ENCODE assay signal across 23 cellular contexts in genomic region chr17:13087802-13088201, GRCh38.
DNase-seq lines count a peak whose midpoint lies in the region; ATAC-seq and TF ChIP-seq lines count a peak whose summit lies in the region.
"Had no signal": no experiment of that assay in that cellular context is flagged by ENCODE, and none has a peak within 500 bp of the region (broad histone marks: within the 10 kb centered on the region; RNA-seq: fewer than 3 reads in every experiment).

No MANE protein-coding gene starts in this region.

- H3K27me3 ChIP-seq in PC-3 (ENCODE audit: low read length) (peaks cover 34% of the 10 kb centered on the region), body of pancreas (no peaks in the 10 kb centered on the region), aorta (ENCODE audit: control insufficient read depth in 1 of 2, insufficient read depth in 2 of 2, low read length in 1 of 2) (no peaks in the 10 kb centered on the region)
- H3K27me3 ChIP-seq: BE2C, BLaER1 had no signal

- no peaks in the 10 kb centered on the region for H3K79me2 ChIP-seq in PC-3 (ENCODE audit: low read length)

- no TSS peak for BruUV-seq in PC-3 (replicated peaks; lab: Mats Ljungman, UMichigan)

- H3K4me1 ChIP-seq in PC-3 (ENCODE audit: insufficient read depth, low read length), result peaks cover 18% of the 10 kb centered on the region; the same call in 1 of the 2 replicates
- H3K4me1 ChIP-seq in body of pancreas, result no peaks in the 10 kb centered on the region
- peaks cover 0 to 15% of the 10 kb centered on the region in 2 donors for H3K4me1 ChIP-seq in aorta (ENCODE audit: control insufficient read depth in 1 of 2, insufficient read depth in 2 of 2, low read length in 2 of 2)
- H3K4me1 ChIP-seq: BE2C had no signal

- 42 to 51% methylated on average over 3 of the region's 3 CpGs for WGBS in body of pancreas, 2 donors
- WGBS in aorta, 2 donors, result 18 to 47% methylated on average over 3 of the region's 3 CpGs

- H3K9me2 ChIP-seq in PC-3 (replicated peaks; ENCODE audit: low read length), result no peaks in the 10 kb centered on the region

- CTCF ChIA-PET in PC-3 (lab: Charles Lee), result no interaction called here

- no peak overlapping the region for H2AFZ ChIP-seq in PC-3 (ENCODE audit: low read length)

- peak overlapping the region; percentile 41; the same call in 1 of the 2 replicates for H3K9ac ChIP-seq in PC-3 (ENCODE audit: low read length)
- H3K9ac ChIP-seq: BLaER1 had no signal

- TF ChIP-seq POLR2A in body of pancreas (IDR thresholded peaks at IDR 0.05), result no peak

- H3K27ac ChIP-seq in PC-3 (ENCODE audit: low read length) (peak overlapping the region; percentile 82), body of pancreas (no peak overlapping the region), aorta (ENCODE audit: low read depth in 1 of 2, low read length in 2 of 2) (no peak overlapping the region)
- H3K27ac ChIP-seq: BLaER1 had no signal

- no peaks in the 10 kb centered on the region for H3F3A ChIP-seq in PC-3 (ENCODE audit: low read length, unreplicated experiment)

- H3K36me3 ChIP-seq in PC-3 (ENCODE audit: low read depth, low read length) (no peaks in the 10 kb centered on the region), body of pancreas (replicated peaks in 1 of 2; ENCODE audit: insufficient read depth in 1 of 2, low read depth in 2 of 2) (no peaks in the 10 kb centered on the region), aorta (ENCODE audit: control insufficient read depth in 1 of 2, insufficient read depth in 2 of 2, low read length in 1 of 2) (no peaks in the 10 kb centered on the region)
- H3K36me3 ChIP-seq: BE2C, BLaER1 had no signal

- no peak overlapping the region for H3K4me2 ChIP-seq in PC-3 (ENCODE audit: low read length)
- H3K4me2 ChIP-seq: BLaER1 had no signal

- TF ChIP-seq CTCF in PC-3 (conservative IDR thresholded peaks at IDR 0.05; ENCODE audit: low read depth, low read length), result no peak
- TF ChIP-seq CTCF in body of pancreas (IDR thresholded peaks at IDR 0.05), result no peak

- no peaks in the 10 kb centered on the region for H4K20me1 ChIP-seq in PC-3 (ENCODE audit: low read length)
- H4K20me1 ChIP-seq: BLaER1 had no signal

- intact Hi-C loops in PC-3 (cut with micrococcal nuclease), result no loop called here
- intact Hi-C loops in body of pancreas (cut with DNase I), result no loop called here
- intact Hi-C loops in aorta (cut with DNase I), result no loop called here

- H3K4me3 ChIP-seq in PC-3 (ENCODE audit: low read length) (no peak overlapping the region), body of pancreas (no peak overlapping the region), aorta (ENCODE audit: low read length in 2 of 2) (no peak overlapping the region)
- H3K4me3 ChIP-seq: BLaER1, GM12878 had no signal

- ATAC-seq in PC-3, result no peak
- peak; percentile 47 for ATAC-seq in body of pancreas
- ATAC-seq in aorta (ENCODE audit: low FRiP score), result peak; percentile 52
- ATAC-seq: GM12878 had no signal

- POLR2A ChIA-PET in PC-3 (lab: Charles Lee; ENCODE audit: unreplicated experiment), result no interaction called here

- H3K9me3 ChIP-seq in PC-3 (ENCODE audit: low read length) (no peaks in the 10 kb centered on the region), body of pancreas (no peaks in the 10 kb centered on the region), aorta (ENCODE audit: control insufficient read depth, low read length) (no peaks in the 10 kb centered on the region)
- H3K9me3 ChIP-seq: BE2C, BLaER1 had no signal

- DNase-seq in PC-3 (no peak), body of pancreas (peak in 1 of 4 donors; percentile 24), aorta (no peak), HuH-7.5 (ENCODE audit: low spot score) (no peak), NCI-H1436 treated with DMSO at 0.1 percent for 48 hours (lab: John Stamatoyannopoulos, UW) (no peak), T-helper 9 cell (no peak)
- DNase-seq: 8988T; ACHN; BE2C; C1 segment of cervical spinal cord; CD4-positive, alpha-beta memory T cell; CD4-positive, CD25-positive, alpha-beta regulatory T cell; CD8-positive, alpha-beta memory T cell; COR-L47; DMS 273 treated with DMSO at 0.1 percent for 48 hours; DMS153; DMS53; DMS79; DND-41; EL; GDM1 had no signal
